Comparison of ENCODE assay signal across 1 cellular context in genomic region chr5:133953568-133954145, GRCh38.
TF ChIP-seq lines count a peak whose summit lies in the region.

No MANE protein-coding gene starts in this region.

TF ChIP-seq in liver, 16 proteins besides CTCF, POLR2A, EP300 and RAD21 (continued from another document):
- TF ChIP-seq REST (IDR thresholded peaks at IDR 0.05): no peak
